ENCODE assay signal across 8 cellular contexts in the genomic region with DNA sequence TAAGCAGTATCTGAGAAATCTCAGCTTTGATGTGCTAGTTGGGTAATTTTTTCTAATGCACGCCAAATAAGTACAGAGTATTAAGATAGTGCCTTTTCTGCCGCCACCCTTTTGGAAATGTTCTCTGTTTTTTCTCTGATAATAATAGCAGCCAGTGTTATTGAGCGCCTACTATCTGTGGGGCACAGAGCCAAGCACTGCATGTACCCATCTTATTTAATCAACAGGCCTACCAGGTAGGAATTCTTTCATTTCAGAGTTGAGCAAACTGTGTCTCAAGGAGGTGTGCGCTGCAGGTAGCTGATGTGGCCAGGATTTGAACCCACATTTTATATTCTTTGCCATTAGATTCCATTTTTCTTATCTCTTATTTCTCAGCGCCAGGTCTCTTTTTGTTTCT. TPM values are rescaled to one million over a fixed set of nuclear protein-coding genes. Genes with fewer than 3 reads are reported as not detected.
DNase-seq lines count a peak whose midpoint lies in the region; ATAC-seq and TF ChIP-seq lines count a peak whose summit lies in the region.

No MANE protein-coding gene starts in this region.

- ATAC-seq in DND-41 (ENCODE audit: insufficient read depth, low read depth) (no peak), PC-3 (no peak), HG02623 (IDR thresholded peaks at IDR 0.05; ENCODE audit: unreplicated experiment) (no peak), GM21717 (IDR thresholded peaks at IDR 0.05; ENCODE audit: unreplicated experiment) (no peak), HG03045 (IDR thresholded peaks at IDR 0.05; ENCODE audit: unreplicated experiment) (no peak)

- POLR2A ChIA-PET in PC-3 (lab: Charles Lee; ENCODE audit: unreplicated experiment): no interaction called here

- H4K20me1 ChIP-seq in DND-41 (ENCODE audit: insufficient read depth, low read length) (peaks cover 70% of the 10 kb centered on the region), PC-3 (ENCODE audit: low read length) (peaks cover 39% of the 10 kb centered on the region), neural progenitor cell (ENCODE audit: low read depth) (peaks cover 51% of the 10 kb centered on the region)

- no peaks in the 10 kb centered on the region for H3K9me2 ChIP-seq in PC-3 (replicated peaks; ENCODE audit: low read length)

- H3K27ac Mint-ChIP-seq in neural progenitor cell: no peak overlapping the region

- H3K4me2 ChIP-seq in DND-41 (ENCODE audit: insufficient read depth, low read length): peak overlapping the region; percentile 94
- peak overlapping the region; percentile 90 for H3K4me2 ChIP-seq in PC-3 (ENCODE audit: low read length)
- H3K4me2 ChIP-seq in neural progenitor cell: peak overlapping the region; percentile 83

- H3K27ac ChIP-seq in DND-41 (ENCODE audit: low read length) (no peak overlapping the region), PC-3 (ENCODE audit: low read length) (no peak overlapping the region), neural progenitor cell (no peak overlapping the region)

- H3K9me3 Mint-ChIP-seq in neural progenitor cell: no peaks in the 10 kb centered on the region

- no peak for DNase-seq in DND-41
- DNase-seq in PC-3: peak; percentile 53
- DNase-seq in neural progenitor cell (ENCODE audit: low spot score): no peak
- no peak for DNase-seq in AG20443 (ENCODE audit: low spot score)

- CTCF ChIA-PET in PC-3 (lab: Charles Lee): no interaction called here

- H3K9ac ChIP-seq in DND-41 (ENCODE audit: low read depth, low read length) (peak overlapping the region; percentile 93), PC-3 (ENCODE audit: low read length) (peak overlapping the region; percentile 88), endocrine pancreas (ENCODE audit: control insufficient read depth, insufficient read depth, low read length) (peak overlapping the region; percentile 15), neural progenitor cell (peak overlapping the region; percentile 84)

- peaks cover 69% of the 10 kb centered on the region for H3K36me3 ChIP-seq in DND-41 (ENCODE audit: insufficient read depth, low read length)
- peaks cover 35% of the 10 kb centered on the region for H3K36me3 ChIP-seq in PC-3 (ENCODE audit: low read depth, low read length)
- H3K36me3 ChIP-seq in endocrine pancreas (ENCODE audit: control insufficient read depth, insufficient read depth, low read length): peaks cover 5% of the 10 kb centered on the region
- H3K36me3 ChIP-seq in neural progenitor cell: no peaks in the 10 kb centered on the region

- peak overlapping the region; percentile 98 for H3K4me3 Mint-ChIP-seq in neural progenitor cell

- peaks cover 6% of the 10 kb centered on the region for H3K27me3 Mint-ChIP-seq in neural progenitor cell (ENCODE audit: insufficient read depth, low read depth)

- no peak overlapping the region for H2AFZ ChIP-seq in DND-41 (ENCODE audit: low read depth, low read length)
- no peak overlapping the region for H2AFZ ChIP-seq in PC-3 (ENCODE audit: low read length)
- no peak overlapping the region for H2AFZ ChIP-seq in neural progenitor cell (replicated peaks)

- H3K4me3 ChIP-seq in DND-41 (ENCODE audit: low read depth in 1 of 2, low read length in 2 of 2): peak overlapping the region; percentile 87 to 97; a peak in 3 of 4 replicates
- peak overlapping the region; percentile 85 for H3K4me3 ChIP-seq in PC-3 (ENCODE audit: low read length)
- peak overlapping the region; percentile 77 for H3K4me3 ChIP-seq in endocrine pancreas (ENCODE audit: control insufficient read depth, insufficient read depth, low read length)
- H3K4me3 ChIP-seq in neural progenitor cell: peak overlapping the region; percentile 70

- peaks cover 30% of the 10 kb centered on the region for H3K4me1 Mint-ChIP-seq in neural progenitor cell

- H3K36me3 Mint-ChIP-seq in neural progenitor cell: peaks cover 14% of the 10 kb centered on the region

- H3K79me2 ChIP-seq in DND-41 (ENCODE audit: insufficient read depth, low read length): peaks cover 87% of the 10 kb centered on the region
- peaks cover 84% of the 10 kb centered on the region for H3K79me2 ChIP-seq in PC-3 (ENCODE audit: low read length)
- H3K79me2 ChIP-seq in neural progenitor cell (ENCODE audit: low read depth): peaks cover 71% of the 10 kb centered on the region

- H3F3A ChIP-seq in PC-3 (ENCODE audit: low read length, unreplicated experiment) (peaks cover 12% of the 10 kb centered on the region), neural progenitor cell (ENCODE audit: low read depth) (peaks cover 29% of the 10 kb centered on the region)

- intact Hi-C loops in PC-3 (cut with micrococcal nuclease): no loop called here

- BruUV-seq in PC-3 (replicated peaks; lab: Mats Ljungman, UMichigan): no TSS peak

- TF ChIP-seq CTCF in DND-41 (IDR thresholded peaks at IDR 0.05; ENCODE audit: borderline replicate concordance, extremely low read depth, low read length, poor library complexity, severe bottlenecking) (no peak), PC-3 (conservative IDR thresholded peaks at IDR 0.05; ENCODE audit: low read depth, low read length) (peak; percentile 58; the same call in 1 of the 2 replicates), neural progenitor cell (IDR thresholded peaks at IDR 0.05) (no peak)

- no peaks in the 10 kb centered on the region for H3K9me3 ChIP-seq in DND-41 (ENCODE audit: insufficient read depth, low read length, severe bottlenecking)
- H3K9me3 ChIP-seq in PC-3 (ENCODE audit: low read length): no peaks in the 10 kb centered on the region
- no peaks in the 10 kb centered on the region for H3K9me3 ChIP-seq in endocrine pancreas (ENCODE audit: control insufficient read depth, low read length)
- H3K9me3 ChIP-seq in neural progenitor cell (ENCODE audit: low read depth): no peaks in the 10 kb centered on the region

- no peaks in the 10 kb centered on the region for H3K27me3 ChIP-seq in DND-41 (ENCODE audit: insufficient read depth, low read length, poor library complexity)
- H3K27me3 ChIP-seq in PC-3 (ENCODE audit: low read length): no peaks in the 10 kb centered on the region
- no peaks in the 10 kb centered on the region for H3K27me3 ChIP-seq in endocrine pancreas (ENCODE audit: control insufficient read depth, insufficient read depth, low read length)
- H3K27me3 ChIP-seq in neural progenitor cell: no peaks in the 10 kb centered on the region

- H3K4me1 ChIP-seq in DND-41 (ENCODE audit: insufficient read depth, low read length) (peaks cover 49% of the 10 kb centered on the region), PC-3 (ENCODE audit: insufficient read depth, low read length) (peaks cover 35% of the 10 kb centered on the region), endocrine pancreas (ENCODE audit: control insufficient read depth, insufficient read depth, low read length) (no peaks in the 10 kb centered on the region), neural progenitor cell (peaks cover 19% of the 10 kb centered on the region)

RNA-seq across cellular contexts. Expression of a gene that starts 1.4 kb away (rescaled TPM):
- 203 and 240 TPM in 2 replicates for total RNA-seq in PC-3 (2014; rRNA removed)
- 16.1 and 75.0 TPM in 2 replicates for total RNA-seq in neural progenitor cell (ENCODE audit: low replicate concordance)

RNA-seq across cellular contexts. Expression of a gene that starts 21.5 kb away (rescaled TPM):
- total RNA-seq in PC-3 (2014; rRNA removed) (343 and 360 TPM in 2 replicates), neural progenitor cell (ENCODE audit: low replicate concordance) (124 and 238 TPM in 2 replicates)

RNA-seq across cellular contexts. Expression of a gene that starts 28.4 kb away (rescaled TPM):
- total RNA-seq in PC-3 (2014; rRNA removed): 36.0 and 41.4 TPM in 2 replicates
- 7.6 and 24.9 TPM in 2 replicates for total RNA-seq in neural progenitor cell (ENCODE audit: low replicate concordance)

RNA-seq across cellular contexts. Expression of a gene that starts 32.9 kb away (rescaled TPM):
- total RNA-seq in PC-3 (2014; rRNA removed) (25.6 and 37.5 TPM in 2 replicates), neural progenitor cell (ENCODE audit: low replicate concordance) (12.2 and 32.4 TPM in 2 replicates)

RNA-seq across cellular contexts. Expression of a gene that starts 35.6 kb away (rescaled TPM):
- total RNA-seq in PC-3 (2014; rRNA removed) (15.2 and 23.9 TPM in 2 replicates), neural progenitor cell (ENCODE audit: low replicate concordance) (2.8 and 13.4 TPM in 2 replicates)

Comparison
In these comparisons a context has a peak if more than half of its experiments do, and no peak if none do; other contexts are left out.
1. H3K9ac ChIP-seq: peak in every context shown above with its lines; median percentile 93 in DND-41; 88 in PC-3; 84 in neural progenitor cell; 15 in endocrine pancreas.